In the genomic region with DNA sequence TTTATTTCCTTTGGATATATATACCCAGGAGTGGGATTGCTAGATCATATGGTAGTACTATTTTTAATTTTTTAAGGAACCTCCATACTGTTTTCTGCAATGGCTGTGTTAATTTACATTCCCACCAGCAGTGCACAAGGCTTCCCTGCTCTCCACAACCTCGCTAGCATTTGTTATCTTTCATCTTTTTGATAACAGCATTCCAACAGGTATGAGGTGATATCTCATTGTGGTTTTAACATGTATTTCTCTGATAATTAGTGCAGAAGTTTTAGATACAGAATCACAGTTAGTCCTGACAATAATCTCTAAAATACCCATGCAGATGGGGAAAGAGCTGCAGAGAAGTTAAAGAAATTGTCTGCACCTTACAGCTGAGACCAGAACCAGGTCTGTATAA, we compare ENCODE assay signal across 9 cellular contexts. TPM values are rescaled to one million over a fixed set of nuclear protein-coding genes. Genes with fewer than 3 reads are reported as not detected.
"Had no signal": no experiment of that assay in that cellular context is flagged by ENCODE, and none has a peak within 500 bp of the region (broad histone marks: within the 10 kb centered on the region; RNA-seq: fewer than 3 reads in every experiment).

No MANE protein-coding gene starts in this region.

- H3K36me3 ChIP-seq: HAP-1 had no signal

- H3K4me3 Mint-ChIP-seq: HFFc6 had no signal

- FAIRE-seq: HTR-8/SVneo had no signal

- H3K9ac ChIP-seq: GM23248 had no signal

- H3K27ac Mint-ChIP-seq: HFFc6 had no signal

- DNase-seq: GOT3, H7, HFFc6, IMR-90 had no signal

- H3K9me3 Mint-ChIP-seq: HFFc6 had no signal

- H3K4me3 ChIP-seq: GM23248, HAP-1, K562 had no signal

- H3K27ac ChIP-seq: GM23248 had no signal

RNA-seq across cellular contexts. Expression of a gene that starts 35.5 kb away (rescaled TPM):
- total RNA-seq: GM23248, H4, HFFc6, IMR-90, K562 had no signal
- polyA plus RNA-seq: GM23248, IMR-90, K562 had no signal
